Comparison of ENCODE assay signal across 15 cellular contexts in the genomic region with DNA sequence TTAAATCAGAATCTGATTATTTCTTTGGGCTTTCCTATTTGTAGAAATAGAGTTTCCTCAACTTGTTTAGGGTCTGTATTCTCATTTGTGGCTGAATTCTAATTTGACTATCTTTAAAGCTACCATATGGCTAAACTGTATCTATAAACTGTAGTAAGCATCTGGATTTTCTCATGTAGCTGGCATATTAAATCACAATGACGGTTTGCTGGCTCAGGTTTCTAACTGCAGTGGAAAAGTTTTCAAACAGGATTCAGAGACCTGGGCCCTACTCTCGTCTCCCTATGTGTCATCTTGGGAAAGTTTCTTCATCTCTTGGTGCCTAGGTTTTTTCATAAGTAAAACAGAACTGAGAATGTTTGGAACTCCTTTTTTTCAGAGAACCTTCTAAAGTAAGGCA.
A peak's percentile ranks its signal among the peaks of the same experiment; 100 is the strongest.
DNase-seq lines count a peak whose midpoint lies in the region; ATAC-seq and TF ChIP-seq lines count a peak whose summit lies in the region.
"Had no signal": no experiment of that assay in that cellular context is flagged by ENCODE, and none has a peak within 500 bp of the region (broad histone marks: within the 10 kb centered on the region; RNA-seq: fewer than 3 reads in every experiment).

No MANE protein-coding gene starts in this region.

- 34 to 43% methylated on average over 2 of the region's 2 CpGs for WGBS in body of pancreas, 2 donors

- peaks cover 28% of the 10 kb centered on the region for H3K4me1 Mint-ChIP-seq in mesothelial cell of epicardium
- H3K4me1 Mint-ChIP-seq in neural progenitor cell: peaks cover 4% of the 10 kb centered on the region

- no peaks in the 10 kb centered on the region for H3F3A ChIP-seq in neural progenitor cell (ENCODE audit: low read depth)

- DNase-seq in A673 (ENCODE audit: low spot score) (peak; percentile 50), M059J (ENCODE audit: low read depth) (peak; percentile 53), body of pancreas (peak in 1 of 4 donors; percentile 28), mesothelial cell of epicardium (ENCODE audit: low spot score in 2 of 2, unreplicated experiment in 2 of 2) (peak in 1 of 2 experiments; percentile 50), HEK293T (ENCODE audit: extremely low spot score) (no peak), neural progenitor cell (ENCODE audit: low spot score) (no peak)
- DNase-seq: aorta, DND-41, mucosa of descending colon, NCI-H1417 treated with DMSO at 0.1 percent for 48 hours, right lobe of liver had no signal

- H3K27ac ChIP-seq in A673 (ENCODE audit: low read depth, low read length, poor library complexity, severe bottlenecking) (peak overlapping the region; percentile 3), body of pancreas (no peak overlapping the region), neural progenitor cell (no peak overlapping the region)
- H3K27ac ChIP-seq: A549, right lobe of liver, thoracic aorta had no signal

- H3K4me2 ChIP-seq in neural progenitor cell: no peak overlapping the region
- H3K4me2 ChIP-seq: A549 had no signal

- H3K9me3 Mint-ChIP-seq in mesothelial cell of epicardium (peaks cover under 1% of the 10 kb centered on the region), neural progenitor cell (no peaks in the 10 kb centered on the region)

- TF ChIP-seq CTCF in A673 (conservative IDR thresholded peaks at IDR 0.05; ENCODE audit: low read depth, low read length) (no peak), body of pancreas (IDR thresholded peaks at IDR 0.05) (no peak), mesothelial cell of epicardium (IDR thresholded peaks at IDR 0.05; ENCODE audit: unreplicated experiment) (no peak), neural progenitor cell (IDR thresholded peaks at IDR 0.05) (no peak)

- no peaks in the 10 kb centered on the region for H3K9me3 ChIP-seq in A673 (ENCODE audit: low read depth, low read length, poor library complexity, severe bottlenecking)
- no peaks in the 10 kb centered on the region for H3K9me3 ChIP-seq in body of pancreas
- no peaks in the 10 kb centered on the region for H3K9me3 ChIP-seq in neural progenitor cell (ENCODE audit: low read depth)
- H3K9me3 ChIP-seq: A549, mucosa of descending colon, right lobe of liver, thoracic aorta had no signal

- H3K4me3 ChIP-seq in A673 (ENCODE audit: low read depth, low read length, poor library complexity, severe bottlenecking): no peak overlapping the region
- H3K4me3 ChIP-seq in body of pancreas: no peak overlapping the region
- no peak overlapping the region for H3K4me3 ChIP-seq in neural progenitor cell
- H3K4me3 ChIP-seq: A549, mucosa of descending colon, right lobe of liver, thoracic aorta had no signal

- no TSS peak for BruUV-seq in A673 (replicated peaks; lab: Mats Ljungman, UMichigan)

- H4K20me1 ChIP-seq in neural progenitor cell (ENCODE audit: low read depth): no peaks in the 10 kb centered on the region

- no peak for TF ChIP-seq POLR2A in body of pancreas (IDR thresholded peaks at IDR 0.05)

- H3K36me3 ChIP-seq in A673 (ENCODE audit: insufficient read depth, low read length, poor library complexity, severe bottlenecking) (peaks cover 4% of the 10 kb centered on the region), body of pancreas (replicated peaks in 1 of 2; ENCODE audit: insufficient read depth in 1 of 2, low read depth in 2 of 2) (peaks cover 0 to 3% of the 10 kb centered on the region in 2 donors), neural progenitor cell (no peaks in the 10 kb centered on the region)
- H3K36me3 ChIP-seq: thoracic aorta had no signal

- POLR2A ChIA-PET in A673 (lab: Charles Lee; ENCODE audit: low non-redundant PET) (no interaction called here), HEK293T (lab: Yijun Ruan, JAX) (no interaction called here)

- H3K36me3 Mint-ChIP-seq in mesothelial cell of epicardium (peaks cover 9% of the 10 kb centered on the region), neural progenitor cell (no peaks in the 10 kb centered on the region)

- H2AFZ ChIP-seq in neural progenitor cell (replicated peaks): no peak overlapping the region

- no peaks in the 10 kb centered on the region for H3K79me2 ChIP-seq in neural progenitor cell (ENCODE audit: low read depth)

- H3K9ac ChIP-seq in neural progenitor cell: no peak overlapping the region

- peak overlapping the region; percentile 97 for H3K27ac Mint-ChIP-seq in mesothelial cell of epicardium
- no peak overlapping the region for H3K27ac Mint-ChIP-seq in neural progenitor cell

- H3K4me3 Mint-ChIP-seq in mesothelial cell of epicardium (peak overlapping the region; percentile 36), neural progenitor cell (no peak overlapping the region)

- H3K27me3 Mint-ChIP-seq in mesothelial cell of epicardium (ENCODE audit: low read depth) (no peaks in the 10 kb centered on the region), neural progenitor cell (ENCODE audit: insufficient read depth, low read depth) (no peaks in the 10 kb centered on the region)

- H3K4me1 ChIP-seq in A673 (ENCODE audit: insufficient read depth, low read length, poor library complexity, severe bottlenecking) (peaks cover 33% of the 10 kb centered on the region), body of pancreas (peaks cover 9% of the 10 kb centered on the region), neural progenitor cell (peaks cover 6% of the 10 kb centered on the region)
- H3K4me1 ChIP-seq: right lobe of liver had no signal

- H3K27me3 ChIP-seq in A673 (replicated peaks; ENCODE audit: insufficient read depth, low read depth, low read length, poor library complexity) (no peaks in the 10 kb centered on the region), body of pancreas (no peaks in the 10 kb centered on the region), neural progenitor cell (no peaks in the 10 kb centered on the region)
- H3K27me3 ChIP-seq: right lobe of liver had no signal

- ATAC-seq in body of pancreas (peak; percentile 40), HG03521 (IDR thresholded peaks at IDR 0.05; ENCODE audit: unreplicated experiment) (no peak), GM21360 (IDR thresholded peaks at IDR 0.05; ENCODE audit: unreplicated experiment) (no peak)
- ATAC-seq: A549, mucosa of descending colon, right lobe of liver had no signal

- CTCF ChIA-PET in A673 (lab: Charles Lee): interaction anchor here (3.8 kb wide), 1 partner anchor 184 kb away, joined by 31 read pairs; a partner anchor contains a TSS
- CTCF ChIA-PET in HEK293T (lab: Yijun Ruan, JAX): interaction anchor here (1.3 kb wide), 1 partner anchor 184 kb away, joined by 4 read pairs; a partner anchor contains a TSS

- intact Hi-C loops in A673 (cut with micrococcal nuclease; ENCODE audit: unreplicated experiment): loop anchor here (5.0 to 10.0 kb wide), 2 partner anchors 814 to 1076 kb away; no protein-coding TSS in a partner anchor
- intact Hi-C loops in body of pancreas (cut with DNase I): no loop called here

TF ChIP-seq in HEK293T, 16 proteins besides CTCF, POLR2A, EP300 and RAD21:
- no peak for TF ChIP-seq ARNT (IDR thresholded peaks at IDR 0.05)
- no peak for TF ChIP-seq BHLHE40 (IDR thresholded peaks at IDR 0.05; ENCODE audit: borderline replicate concordance)

Comparison
In these comparisons a context has a peak if more than half of its experiments do, and no peak if none do; other contexts are left out.
1. DNase-seq: peak in A673 (single experiment) and M059J (single experiment); none in HEK293T (single experiment) and neural progenitor cell (single experiment).